1 cellular context compared by ENCODE assay signal in the genomic region with DNA sequence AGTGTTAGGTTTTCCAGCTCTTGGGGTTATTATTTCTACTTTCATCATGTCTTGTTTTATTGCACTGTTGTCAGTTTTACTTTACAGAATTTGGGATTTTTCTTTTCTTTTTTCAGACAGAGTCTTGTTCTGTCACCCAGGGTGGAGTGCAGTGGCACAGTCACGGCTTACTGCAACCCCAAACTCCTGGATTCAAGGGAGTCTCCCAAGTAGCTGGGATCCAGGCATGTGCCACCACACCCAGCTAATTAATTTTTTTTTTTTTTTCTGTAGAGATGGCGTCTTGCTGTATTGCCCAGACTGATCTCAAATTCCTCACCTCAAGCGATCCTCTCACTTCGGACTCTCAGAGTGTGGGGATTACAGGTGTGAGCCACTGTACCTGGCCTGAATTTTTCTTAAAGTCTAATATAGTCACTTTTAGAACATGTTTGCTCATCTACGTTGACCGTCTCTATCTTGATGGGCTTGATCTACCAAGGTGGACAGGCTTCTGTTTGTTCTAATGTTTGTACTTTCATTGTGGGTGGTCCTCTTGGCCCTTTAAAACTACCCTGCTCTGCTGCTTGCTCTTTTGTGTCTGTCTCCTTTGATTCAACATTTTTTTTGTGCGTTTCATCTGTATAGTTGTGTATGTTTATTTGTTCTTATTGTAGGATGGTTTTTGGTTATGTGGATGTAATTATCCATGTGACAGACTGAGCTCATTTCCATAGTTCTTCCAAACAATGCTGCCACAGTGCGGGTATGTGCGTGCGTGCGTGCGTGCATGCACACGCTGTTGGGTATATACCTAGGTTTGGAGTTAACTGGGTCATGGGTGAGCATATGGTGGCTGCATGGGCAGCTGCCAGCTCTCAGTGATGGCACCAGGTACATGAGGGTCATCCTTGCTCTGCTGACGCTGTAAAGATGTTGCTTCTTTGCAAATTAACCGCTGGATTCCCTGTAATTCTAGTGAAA.
A peak's percentile ranks its signal among the peaks of the same experiment; 100 is the strongest.
TF ChIP-seq lines count a peak whose summit lies in the region.

No MANE protein-coding gene starts in this region.

TF ChIP-seq in HepG2, 621 proteins besides CTCF, POLR2A, EP300 and RAD21 (continued from another document):
- TF ChIP-seq ZNF276 (CRISPR knock-in tag; IDR thresholded peaks at IDR 0.05; ENCODE audit: low read depth) (no peak), NRL (CRISPR knock-in tag; IDR thresholded peaks at IDR 0.05; ENCODE audit: borderline replicate concordance) (0 out of 2 replicates have a peak, but pooled peaks have one; percentile 28), JUND (CRISPR knock-in tag; IDR thresholded peaks at IDR 0.05) (no peak), SOX5 (CRISPR knock-in tag; IDR thresholded peaks at IDR 0.05; ENCODE audit: borderline replicate concordance) (peak; percentile 78; the same call in 1 of the 2 replicates), PCBP1 (IDR thresholded peaks at IDR 0.05; ENCODE audit: borderline replicate concordance, low read depth, low read length) (no peak), SOX13 (IDR thresholded peaks at IDR 0.05) (peak; percentile 50; the same call in 1 of the 2 replicates), SOX13 (CRISPR knock-in tag; conservative IDR thresholded peaks at IDR 0.05 in 1 of 2, IDR thresholded peaks at IDR 0.05 in 1 of 2) (peak in 1 of 2 experiments; percentile 87; a peak in 2 of 4 replicates), KAT2B (IDR thresholded peaks at IDR 0.05; ENCODE audit: borderline replicate concordance, low read depth, low read length) (no peak), ZNF326 (CRISPR knock-in tag; IDR thresholded peaks at IDR 0.05; ENCODE audit: borderline replicate concordance) (no peak), SOX6 (IDR thresholded peaks at IDR 0.05) (no peak), SOX6 (CRISPR knock-in tag; IDR thresholded peaks at IDR 0.05) (peak; percentile 56), SRY (CRISPR knock-in tag; IDR thresholded peaks at IDR 0.05) (no peak), ZSCAN12 (CRISPR knock-in tag; IDR thresholded peaks at IDR 0.05) (no peak), ZBTB4 (CRISPR knock-in tag; IDR thresholded peaks at IDR 0.05; ENCODE audit: borderline replicate concordance) (peak; percentile 56; the same call in 1 of the 2 replicates), SALL1 (CRISPR knock-in tag; IDR thresholded peaks at IDR 0.05) (peak; percentile 43), ZBTB7B (CRISPR knock-in tag; IDR thresholded peaks at IDR 0.05) (0 out of 2 replicates have a peak, but pooled peaks have one; percentile 47)
- TF ChIP-seq, protein P1, sequence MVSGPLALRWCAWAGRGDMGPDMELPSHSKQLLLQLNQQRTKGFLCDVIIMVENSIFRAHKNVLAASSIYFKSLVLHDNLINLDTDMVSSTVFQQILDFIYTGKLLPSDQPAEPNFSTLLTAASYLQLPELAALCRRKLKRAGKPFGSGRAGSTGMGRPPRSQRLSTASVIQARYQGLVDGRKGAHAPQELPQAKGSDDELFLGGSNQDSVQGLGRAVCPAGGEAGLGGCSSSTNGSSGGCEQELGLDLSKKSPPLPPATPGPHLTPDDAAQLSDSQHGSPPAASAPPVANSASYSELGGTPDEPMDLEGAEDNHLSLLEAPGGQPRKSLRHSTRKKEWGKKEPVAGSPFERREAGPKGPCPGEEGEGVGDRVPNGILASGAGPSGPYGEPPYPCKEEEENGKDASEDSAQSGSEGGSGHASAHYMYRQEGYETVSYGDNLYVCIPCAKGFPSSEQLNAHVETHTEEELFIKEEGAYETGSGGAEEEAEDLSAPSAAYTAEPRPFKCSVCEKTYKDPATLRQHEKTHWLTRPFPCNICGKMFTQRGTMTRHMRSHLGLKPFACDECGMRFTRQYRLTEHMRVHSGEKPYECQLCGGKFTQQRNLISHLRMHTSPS (CRISPR knock-in tag; IDR thresholded peaks at IDR 0.05; ENCODE audit: low read depth): peak; percentile 62; the same call in 1 of the 2 replicates
